ENCODE assay signal across 14 cellular contexts in genomic region chr10:73408061-73408460, GRCh38. TPM values are rescaled to one million over a fixed set of nuclear protein-coding genes. Genes with fewer than 3 reads are reported as not detected.
DNase-seq lines count a peak whose midpoint lies in the region; TF ChIP-seq lines count a peak whose summit lies in the region.
"Had no signal": no experiment of that assay in that cellular context is flagged by ENCODE, and none has a peak within 500 bp of the region (broad histone marks: within the 10 kb centered on the region; RNA-seq: fewer than 3 reads in every experiment).

No MANE protein-coding gene starts in this region.

- peaks cover 11% of the 10 kb centered on the region; the same call in 1 of the 2 replicates for H3F3A ChIP-seq in PC-9 (ENCODE audit: insufficient read depth, low read depth)

- no peaks in the 10 kb centered on the region for H3K9me3 ChIP-seq in PC-9 (ENCODE audit: insufficient read depth, low read depth)
- H3K9me3 ChIP-seq in transverse colon, result no peaks in the 10 kb centered on the region

- H3K27me3 ChIP-seq in PC-9 (ENCODE audit: insufficient read depth, low read depth) (no peaks in the 10 kb centered on the region), transverse colon (no peaks in the 10 kb centered on the region)

- no peak overlapping the region for H3K27ac ChIP-seq in PC-9
- H3K27ac ChIP-seq in transverse colon, result no peak overlapping the region
- H3K27ac ChIP-seq: SK-N-MC had no signal

- H3K4me1 ChIP-seq in PC-9 (replicated peaks; ENCODE audit: insufficient read depth) (peaks cover 38% of the 10 kb centered on the region), transverse colon (peaks cover 5 to 39% (median 11%) of the 10 kb centered on the region in 4 donors)

- no peak overlapping the region for H2AFZ ChIP-seq in PC-9

- peaks cover 100% of the 10 kb centered on the region for H3K79me2 ChIP-seq in PC-9 (ENCODE audit: low read depth)

- in situ Hi-C loops in ACHN (cut with HindIII; ENCODE audit: low pct_ligation_motif_present, low pct_unique_long_range_greater_than_20kb, low sequenced_read_pairs), result no loop called here
- in situ Hi-C loops in transverse colon (cut with MboI; ENCODE audit: low pct_ligation_motif_present in 1 of 4, low pct_unique_long_range_greater_than_20kb in 1 of 4, low sequenced_read_pairs in 3 of 4), result no loop called here

- DNase-seq in ACHN (peak; percentile 19), HCEC 1CT (peak; percentile 7), PC-9 (no peak), kidney tubule cell (ENCODE audit: low spot score) (peak; percentile 51), nucleus accumbens (lab: John Stamatoyannopoulos, UW) (no peak), NCI-H146 treated with DMSO at 0.1 percent for 48 hours (lab: John Stamatoyannopoulos, UW; ENCODE audit: unreplicated experiment) (no peak), transverse colon (no peak)
- DNase-seq: Calu3; CD4-positive, CD25-positive, alpha-beta regulatory T cell; H7; NCI-H1048; NCI-H146; NCI-H2107 had no signal

- POLR2A ChIA-PET in PC-9 (lab: Charles Lee; ENCODE audit: unreplicated experiment), result interaction anchor here (0.6 kb wide), 1 partner anchor 30 kb away, joined by 4 read pairs; no protein-coding TSS in a partner anchor

- no peaks in the 10 kb centered on the region for H3K9me2 ChIP-seq in PC-9 (ENCODE audit: insufficient read depth)

- TF ChIP-seq EP300 in transverse colon (IDR thresholded peaks at IDR 0.05; ENCODE audit: low read depth), result no peak

- CTCF ChIA-PET in PC-9 (lab: Charles Lee), result interaction anchor here (0.6 kb wide), 1 partner anchor 198 kb away, joined by 3 read pairs; no protein-coding TSS in a partner anchor

- 0 out of 2 replicates have a peak overlapping the region, but pooled peaks have one; percentile 8 for H3K4me2 ChIP-seq in PC-9

- TF ChIP-seq CTCF in PC-9 (conservative IDR thresholded peaks at IDR 0.05), result no peak
- TF ChIP-seq CTCF in transverse colon (IDR thresholded peaks at IDR 0.05), result no peak

- H4K20me1 ChIP-seq in PC-9 (ENCODE audit: insufficient read depth), result peaks cover 82% of the 10 kb centered on the region

- no TSS peak for BruUV-seq in PC-9 (replicated peaks; lab: Mats Ljungman, UMichigan)

- H3K36me3 ChIP-seq in PC-9 (ENCODE audit: low read depth) (peaks cover 29% of the 10 kb centered on the region), transverse colon (no peaks in the 10 kb centered on the region)

- 88 to 96% methylated on average over 5 of the region's 5 CpGs for WGBS in transverse colon (ENCODE audit: low coverage in 1 of 2), 2 donors

- no peak for TF ChIP-seq POLR2A in transverse colon (IDR thresholded peaks at IDR 0.05)

- intact Hi-C loops in PC-9 (cut with micrococcal nuclease; ENCODE audit: unreplicated experiment) (no loop called here), transverse colon (cut with DNase I; ENCODE audit: low total_unique reads) (no loop called here)

- H3K4me3 ChIP-seq in PC-9, result no peak overlapping the region
- no peak overlapping the region for H3K4me3 ChIP-seq in transverse colon
- H3K4me3 ChIP-seq: SK-N-MC had no signal

RNA-seq across cellular contexts. Expression of gene ANXA7, which starts 5.8 kb away (rescaled TPM):
- total RNA-seq in PC-9 (2021) (149 and 154 TPM in 2 replicates), transverse colon (100 to 1,000 TPM in 1 of 4 donors, 10 to 100 TPM in 3; 12.3 to 110 (median 64.1) TPM)

RNA-seq across cellular contexts. Expression of gene MSS51, which starts 25.3 kb away (rescaled TPM):
- total RNA-seq in PC-9 (2021), result 2.4 and 3.3 TPM in 2 replicates
- 1 to 10 TPM; 1.4 to 2.4 (median 2.0) TPM for total RNA-seq in transverse colon

RNA-seq across cellular contexts. Expression of gene CFAP70, which starts 49.4 kb away (rescaled TPM):
- total RNA-seq in PC-9 (2021) (3.1 and 4.1 TPM in 2 replicates), transverse colon (1 to 10 TPM in 3 of 4 donors, under 1 TPM in 1; 0.37 to 2.7 (median 1.6) TPM)

Comparison
In these comparisons a context has a peak if more than half of its experiments do, and no peak if none do; other contexts are left out.
1. DNase-seq: peak in ACHN (single experiment), HCEC 1CT (single experiment) and kidney tubule cell (single experiment); none in PC-9 (0 of 2), nucleus accumbens (0 of 56), NCI-H146 treated with DMSO at 0.1 percent for 48 hours (single experiment) and transverse colon (single experiment).